10 cellular contexts compared by ENCODE assay signal in genomic region chr22:46591890-46592289, GRCh38. TPM values are rescaled to one million over a fixed set of nuclear protein-coding genes. Genes with fewer than 3 reads are reported as not detected.
DNase-seq lines count a peak whose midpoint lies in the region; ATAC-seq and TF ChIP-seq lines count a peak whose summit lies in the region.
"Had no signal": no experiment of that assay in that cellular context is flagged by ENCODE, and none has a peak within 500 bp of the region (broad histone marks: within the 10 kb centered on the region; RNA-seq: fewer than 3 reads in every experiment).

No MANE protein-coding gene starts in this region.

- H3K9ac ChIP-seq in SU-DHL-6 (ENCODE audit: low read length) (no peak overlapping the region), rectal smooth muscle tissue (ENCODE audit: low read length) (peak overlapping the region; percentile 40)

- 70% methylated on average over 5 of the region's 7 CpGs; no CpG with 5 or more reads in 1 of the 2 donors for WGBS in esophagus squamous epithelium, 2 donors

- no peaks in the 10 kb centered on the region for H3K27me3 ChIP-seq in DOHH2 (ENCODE audit: control insufficient read depth, low read length)
- no peaks in the 10 kb centered on the region for H3K27me3 ChIP-seq in SU-DHL-6 (ENCODE audit: low read length)
- no peaks in the 10 kb centered on the region for H3K27me3 ChIP-seq in esophagus squamous epithelium
- H3K27me3 ChIP-seq in rectal smooth muscle tissue (ENCODE audit: control insufficient read depth, insufficient read depth, low read length): no peaks in the 10 kb centered on the region
- H3K27me3 ChIP-seq in effector memory CD4-positive, alpha-beta T cell (replicated peaks; ENCODE audit: control insufficient read depth, insufficient read depth, low read length, poor library complexity, severe bottlenecking): no peaks in the 10 kb centered on the region

- H3K4me2 ChIP-seq in DOHH2 (ENCODE audit: low read length) (peak overlapping the region; percentile 70), SU-DHL-6 (ENCODE audit: low read depth, low read length, poor library complexity, severe bottlenecking) (peak overlapping the region; percentile 4)

- DNase-seq in esophagus squamous epithelium (lab: John Stamatoyannopoulos, UW) (no peak), RWPE1 (ENCODE audit: low spot score) (no peak)
- DNase-seq in effector memory CD4-positive, alpha-beta T cell: no peak
- DNase-seq: activated CD4-positive, CD25-positive, alpha-beta regulatory T cell; NCI-H187 had no signal

- H3K9me3 ChIP-seq in DOHH2 (ENCODE audit: control insufficient read depth, insufficient read depth, low read length) (no peaks in the 10 kb centered on the region), SU-DHL-6 (ENCODE audit: insufficient read depth, low read length) (no peaks in the 10 kb centered on the region), esophagus squamous epithelium (no peaks in the 10 kb centered on the region)
- H3K9me3 ChIP-seq in effector memory CD4-positive, alpha-beta T cell (ENCODE audit: control insufficient read depth, low read length): no peaks in the 10 kb centered on the region

- ATAC-seq in GM18519 (IDR thresholded peaks at IDR 0.05; ENCODE audit: low FRiP score, unreplicated experiment) (no peak), GM21576 (IDR thresholded peaks at IDR 0.05; ENCODE audit: unreplicated experiment) (no peak)

- H3K9me2 ChIP-seq in DOHH2 (replicated peaks; ENCODE audit: control insufficient read depth, low read length) (no peaks in the 10 kb centered on the region), SU-DHL-6 (replicated peaks; ENCODE audit: insufficient read depth, low read length) (no peaks in the 10 kb centered on the region)

- no peak for TF ChIP-seq POLR2A in esophagus squamous epithelium (IDR thresholded peaks at IDR 0.05)

- intact Hi-C loops in esophagus squamous epithelium (cut with DNase I): no loop called here

- POLR2A ChIA-PET in RWPE1 (lab: Yijun Ruan, JAX; ENCODE audit: low non-redundant PET): no interaction called here

- H3K27ac ChIP-seq in DOHH2 (ENCODE audit: low read depth, low read length) (peak overlapping the region; percentile 78), SU-DHL-6 (ENCODE audit: low read depth, low read length) (no peak overlapping the region), esophagus squamous epithelium (peak overlapping the region; percentile 27 to 80 (median 60)), rectal smooth muscle tissue (ENCODE audit: low read depth, low read length) (peak overlapping the region; percentile 40), RWPE1 (no peak overlapping the region)
- H3K27ac ChIP-seq in effector memory CD4-positive, alpha-beta T cell (ENCODE audit: insufficient read depth, low read length, poor library complexity, severe bottlenecking): no peak overlapping the region

- CTCF ChIA-PET in RWPE1 (lab: Yijun Ruan, JAX): no interaction called here

- H2AFZ ChIP-seq in SU-DHL-6 (ENCODE audit: low read depth, low read length, severe bottlenecking): no peak overlapping the region

- TF ChIP-seq CTCF in DOHH2 (IDR thresholded peaks at IDR 0.05; ENCODE audit: low read depth, low read length, poor library complexity, severe bottlenecking) (no peak), SU-DHL-6 (IDR thresholded peaks at IDR 0.05; ENCODE audit: insufficient read depth, low read length, poor library complexity, severe bottlenecking) (no peak), esophagus squamous epithelium (IDR thresholded peaks at IDR 0.05) (no peak), RWPE1 (conservative IDR thresholded peaks at IDR 0.05; ENCODE audit: low read depth) (no peak)

- peaks cover 10% of the 10 kb centered on the region for H3F3A ChIP-seq in DOHH2 (ENCODE audit: control insufficient read depth, insufficient read depth)
- H3F3A ChIP-seq in SU-DHL-6 (ENCODE audit: insufficient read depth): no peaks in the 10 kb centered on the region

- no peaks in the 10 kb centered on the region for H4K20me1 ChIP-seq in DOHH2 (ENCODE audit: control insufficient read depth, insufficient read depth, low read depth, low read length)
- H4K20me1 ChIP-seq in SU-DHL-6 (ENCODE audit: low read depth, low read length): no peaks in the 10 kb centered on the region; the same call in 1 of the 2 replicates

- H3K4me3 ChIP-seq in DOHH2 (ENCODE audit: low read length): peak overlapping the region; percentile 66
- H3K4me3 ChIP-seq in SU-DHL-6 (ENCODE audit: insufficient read depth, low read length, poor library complexity, severe bottlenecking): no peak overlapping the region
- H3K4me3 ChIP-seq in esophagus squamous epithelium: no peak overlapping the region
- peak overlapping the region; percentile 9 for H3K4me3 ChIP-seq in rectal smooth muscle tissue (ENCODE audit: low read length)
- no peak overlapping the region for H3K4me3 ChIP-seq in effector memory CD4-positive, alpha-beta T cell (ENCODE audit: insufficient read depth, low read depth, low read length, poor library complexity, severe bottlenecking)

- H3K79me2 ChIP-seq in DOHH2 (ENCODE audit: control insufficient read depth, low read length) (peaks cover 33% of the 10 kb centered on the region), SU-DHL-6 (ENCODE audit: insufficient read depth, low read length) (no peaks in the 10 kb centered on the region)

- H3K4me1 ChIP-seq in DOHH2 (ENCODE audit: control insufficient read depth, low read length) (peaks cover 70% of the 10 kb centered on the region), esophagus squamous epithelium (peaks cover 21 to 93% (median 29%) of the 10 kb centered on the region in 3 donors), rectal smooth muscle tissue (ENCODE audit: control insufficient read depth, insufficient read depth, low read length) (no peaks in the 10 kb centered on the region)
- peaks cover 7% of the 10 kb centered on the region for H3K4me1 ChIP-seq in effector memory CD4-positive, alpha-beta T cell (ENCODE audit: control insufficient read depth, insufficient read depth, low read length, poor library complexity, severe bottlenecking)

- no peaks in the 10 kb centered on the region; the same call in 1 of the 2 replicates for H3K36me3 ChIP-seq in DOHH2 (ENCODE audit: control insufficient read depth, low read length)
- no peaks in the 10 kb centered on the region for H3K36me3 ChIP-seq in SU-DHL-6 (ENCODE audit: low read length)
- no peaks in the 10 kb centered on the region for H3K36me3 ChIP-seq in esophagus squamous epithelium
- no peaks in the 10 kb centered on the region for H3K36me3 ChIP-seq in rectal smooth muscle tissue (ENCODE audit: control insufficient read depth, insufficient read depth, low read length)
- H3K36me3 ChIP-seq in effector memory CD4-positive, alpha-beta T cell (ENCODE audit: control insufficient read depth, insufficient read depth, low read length): no peaks in the 10 kb centered on the region

RNA-seq across cellular contexts. Expression of gene GRAMD4, which starts 28.3 kb away (rescaled TPM):
- total RNA-seq in esophagus squamous epithelium: 100 to 1,000 TPM in 1 of 4 donors, 10 to 100 TPM in 3; 27.0 to 122 (median 33.3) TPM

RNA-seq across cellular contexts. Expression of gene CELSR1, which starts 54.5 kb away (rescaled TPM):
- 10 to 100 TPM; 38.7 to 50.6 (median 43.7) TPM for total RNA-seq in esophagus squamous epithelium

Comparison
In these comparisons a context has a peak if more than half of its experiments do, and no peak if none do; other contexts are left out.
1. H3K27ac ChIP-seq: peak in DOHH2 (single experiment), esophagus squamous epithelium (4 of 4) and rectal smooth muscle tissue (single experiment); none in SU-DHL-6 (single experiment), RWPE1 (single experiment) and effector memory CD4-positive, alpha-beta T cell (single experiment).
2. H3K4me3 ChIP-seq: peak in DOHH2 (single experiment) and rectal smooth muscle tissue (single experiment); none in SU-DHL-6 (single experiment), esophagus squamous epithelium (0 of 4) and effector memory CD4-positive, alpha-beta T cell (single experiment).